Comparison of ENCODE assay signal across 8 cellular contexts in genomic region chr11:10605941-10606381, GRCh38. TPM values are rescaled to one million over a fixed set of nuclear protein-coding genes. Genes with fewer than 3 reads are reported as not detected.
A peak's percentile ranks its signal among the peaks of the same experiment; 100 is the strongest.
DNase-seq lines count a peak whose midpoint lies in the region; ATAC-seq and TF ChIP-seq lines count a peak whose summit lies in the region.

No MANE protein-coding gene starts in this region.

- H3K4me3 ChIP-seq in adrenal gland, result peak overlapping the region in 1 of 4 donors; percentile 9
- no peak overlapping the region for H3K4me3 ChIP-seq in left ventricle myocardium inferior

- H3K36me3 ChIP-seq in adrenal gland (replicated peaks in 1 of 2) (no peaks in the 10 kb centered on the region), left ventricle myocardium inferior (no peaks in the 10 kb centered on the region)

- H3K4me3 Mint-ChIP-seq in stimulated activated naive CD8-positive, alpha-beta T cell treated with anti-CD3 and anti-CD28 coated beads, Interleukin-15, amount 100 ng/mL, for 72 hours, result no peak overlapping the region

- H3K27ac ChIP-seq in adrenal gland (peak overlapping the region; percentile 34 to 96 (median 91)), left ventricle myocardium inferior (replicated peaks) (peak overlapping the region; percentile 61)

- H3K4me1 Mint-ChIP-seq in stimulated activated naive CD8-positive, alpha-beta T cell treated with anti-CD3 and anti-CD28 coated beads, Interleukin-15, amount 100 ng/mL, for 72 hours, result no peaks in the 10 kb centered on the region

- DNase-seq in GM03348 (ENCODE audit: low spot score) (peak; percentile 81), adrenal gland (peak in 6 of 7 donors; percentile 51 to 83 (median 70)), left ventricle myocardium inferior (peak; percentile 65), sciatic nerve (ENCODE audit: low spot score) (no peak), NCI-H2107 treated with DMSO at 0.1 percent for 48 hours (lab: John Stamatoyannopoulos, UW; ENCODE audit: unreplicated experiment) (no peak)
- no peak for DNase-seq in central memory CD4-positive, alpha-beta T cell
- no peak for DNase-seq in stimulated activated naive CD8-positive, alpha-beta T cell treated with anti-CD3 and anti-CD28 coated beads, Interleukin-15, amount 100 ng/mL, for 72 hours

- H3K27ac Mint-ChIP-seq in stimulated activated naive CD8-positive, alpha-beta T cell treated with anti-CD3 and anti-CD28 coated beads, Interleukin-15, amount 100 ng/mL, for 72 hours, result no peak overlapping the region

- peaks cover 11% of the 10 kb centered on the region for H3K27me3 Mint-ChIP-seq in stimulated activated naive CD8-positive, alpha-beta T cell treated with anti-CD3 and anti-CD28 coated beads, Interleukin-15, amount 100 ng/mL, for 72 hours

- no peak for TF ChIP-seq POLR2A in adrenal gland (IDR thresholded peaks at IDR 0.05)

- no peaks in the 10 kb centered on the region for H3K9me3 ChIP-seq in adrenal gland (replicated peaks in 1 of 3)
- no peaks in the 10 kb centered on the region for H3K9me3 ChIP-seq in left ventricle myocardium inferior (replicated peaks)

- TF ChIP-seq CTCF in adrenal gland (IDR thresholded peaks at IDR 0.05), result no peak
- TF ChIP-seq CTCF in left ventricle myocardium inferior (IDR thresholded peaks at IDR 0.05; ENCODE audit: borderline replicate concordance), result no peak

- H3K27me3 ChIP-seq in adrenal gland, result no peaks in the 10 kb centered on the region
- H3K27me3 ChIP-seq in left ventricle myocardium inferior (ENCODE audit: low read depth), result no peaks in the 10 kb centered on the region

- peak; percentile 57 for ATAC-seq in sciatic nerve
- no peak for ATAC-seq in stimulated activated naive CD8-positive, alpha-beta T cell treated with anti-CD3 and anti-CD28 coated beads, Interleukin-15, amount 100 ng/mL, for 72 hours
- no peak for ATAC-seq in GM21390 (IDR thresholded peaks at IDR 0.05; ENCODE audit: unreplicated experiment)

- intact Hi-C loops in adrenal gland (cut with DNase I) (no loop called here), left ventricle myocardium inferior (cut with micrococcal nuclease) (no loop called here), sciatic nerve (cut with DNase I) (no loop called here)

- H3K4me1 ChIP-seq in adrenal gland (replicated peaks in 1 of 2) (peaks cover 43 to 77% of the 10 kb centered on the region in 2 donors), left ventricle myocardium inferior (peaks cover 35% of the 10 kb centered on the region)

- WGBS in adrenal gland, 4 donors, result 57 to 71% (median 65%) methylated on average over 6 of the region's 6 CpGs

- no peaks in the 10 kb centered on the region for H3K9me3 Mint-ChIP-seq in stimulated activated naive CD8-positive, alpha-beta T cell treated with anti-CD3 and anti-CD28 coated beads, Interleukin-15, amount 100 ng/mL, for 72 hours

RNA-seq across cellular contexts. Expression of gene LYVE1, which starts 37.5 kb away (rescaled TPM):
- total RNA-seq in adrenal gland (100 to 1,000 TPM in 7 of 8 donors, 10 to 100 TPM in 1; 86.0 to 457 (median 254) TPM), left ventricle myocardium inferior (41.1 TPM), sciatic nerve (48.4 TPM)
- polyA plus RNA-seq in adrenal gland, result 100 to 1,000 TPM in 1 of 3 donors, 10 to 100 TPM in 2; 29.1 to 398 (median 57.8) TPM

Comparison
In these comparisons a context has a peak if more than half of its experiments do, and no peak if none do; other contexts are left out.
1. DNase-seq: peak in GM03348 (single experiment), adrenal gland (6 of 7) and left ventricle myocardium inferior (single experiment); none in sciatic nerve (single experiment), central memory CD4-positive, alpha-beta T cell (single experiment), stimulated activated naive CD8-positive, alpha-beta T cell treated with anti-CD3 and anti-CD28 coated beads, Interleukin-15, amount 100 ng/mL, for 72 hours (0 of 2) and NCI-H2107 treated with DMSO at 0.1 percent for 48 hours (single experiment).